ENCODE assay signal across 9 cellular contexts in genomic region chr10:68902382-68902781, GRCh38. TPM values are rescaled to one million over a fixed set of nuclear protein-coding genes. Genes with fewer than 3 reads are reported as not detected.
DNase-seq lines count a peak whose midpoint lies in the region; ATAC-seq and TF ChIP-seq lines count a peak whose summit lies in the region.
"Had no signal": no experiment of that assay in that cellular context is flagged by ENCODE, and none has a peak within 500 bp of the region (broad histone marks: within the 10 kb centered on the region; RNA-seq: fewer than 3 reads in every experiment).

No MANE protein-coding gene starts in this region.

- H3K4me1 Mint-ChIP-seq in T-helper 2 cell treated with Interferon-gamma antibody and Interleukin-4, amounts not matched to agents 5 μg/mL and 100 μg/mL, for 36 hours (ENCODE audit: low read depth): peaks cover 45% of the 10 kb centered on the region
- H3K4me1 Mint-ChIP-seq in T-cell: peaks cover 53 to 61% (median 55%) of the 10 kb centered on the region in 3 donors

- peak overlapping the region; percentile 88 for H3K4me3 ChIP-seq in fibroblast of the aortic adventitia (ENCODE audit: low read depth, low read length)
- peak overlapping the region; percentile 72 for H3K4me3 ChIP-seq in smooth muscle cell

- H3K9me3 Mint-ChIP-seq in T-helper 2 cell treated with Interferon-gamma antibody and Interleukin-4, amounts not matched to agents 5 μg/mL and 100 μg/mL, for 36 hours: no peaks in the 10 kb centered on the region
- H3K9me3 Mint-ChIP-seq in T-cell: no peaks in the 10 kb centered on the region

- DNase-seq in T-helper 2 cell treated with Interferon-gamma antibody and Interleukin-4, amounts not matched to agents 5 μg/mL and 100 μg/mL, for 36 hours (ENCODE audit: low spot score): no peak
- DNase-seq in T-helper 2 cell: no peak
- no peak for DNase-seq in T-cell
- DNase-seq in fibroblast of the aortic adventitia (ENCODE audit: low read depth): no peak
- DNase-seq in smooth muscle cell (lab: John Stamatoyannopoulos, UW; ENCODE audit: unreplicated experiment): no peak
- DNase-seq in AML-193 (lab: John Stamatoyannopoulos, UW): no peak
- DNase-seq in DMS 273 treated with DMSO at 0.1 percent for 48 hours (lab: John Stamatoyannopoulos, UW): no peak
- DNase-seq: small intestine had no signal

- H3K36me3 Mint-ChIP-seq in T-helper 2 cell treated with Interferon-gamma antibody and Interleukin-4, amounts not matched to agents 5 μg/mL and 100 μg/mL, for 36 hours (ENCODE audit: low read depth): peaks cover 34% of the 10 kb centered on the region
- H3K36me3 Mint-ChIP-seq in T-cell: peaks cover 19% of the 10 kb centered on the region

- peaks cover 14% of the 10 kb centered on the region for H4K20me1 ChIP-seq in smooth muscle cell (ENCODE audit: low read depth)

- peaks cover 15% of the 10 kb centered on the region for H3K4me1 ChIP-seq in smooth muscle cell (ENCODE audit: low read depth)

- TF ChIP-seq CTCF in fibroblast of the aortic adventitia (IDR thresholded peaks at IDR 0.05; ENCODE audit: insufficient read depth, low read length): no peak
- no peak for TF ChIP-seq CTCF in smooth muscle cell (IDR thresholded peaks at IDR 0.05; ENCODE audit: borderline replicate concordance, insufficient read depth, poor library complexity, severe bottlenecking)

- peak overlapping the region; percentile 90 for H3K4me2 ChIP-seq in smooth muscle cell

- peak overlapping the region; percentile 24 for H3K27ac Mint-ChIP-seq in T-helper 2 cell treated with Interferon-gamma antibody and Interleukin-4, amounts not matched to agents 5 μg/mL and 100 μg/mL, for 36 hours
- peak overlapping the region in 1 of 2 donors; percentile 36 for H3K27ac Mint-ChIP-seq in T-cell

- WGBS in smooth muscle cell (ENCODE audit: low lambda C conversion rate): 91% methylated on average over 5 of the region's 5 CpGs

- no peaks in the 10 kb centered on the region for H3K9me3 ChIP-seq in smooth muscle cell (replicated peaks; ENCODE audit: low read depth)

- H3K27ac ChIP-seq in smooth muscle cell (ENCODE audit: low read depth): peak overlapping the region; percentile 99

- H2AFZ ChIP-seq in smooth muscle cell (ENCODE audit: low read depth): no peak overlapping the region

- H3K4me3 Mint-ChIP-seq in T-helper 2 cell treated with Interferon-gamma antibody and Interleukin-4, amounts not matched to agents 5 μg/mL and 100 μg/mL, for 36 hours: peak overlapping the region; percentile 90
- peak overlapping the region; percentile 97 to 99 (median 98) for H3K4me3 Mint-ChIP-seq in T-cell

- POLR2A ChIA-PET in T-cell (lab: Charles Lee): interaction anchor here in 1 of 2 donors (0.6 kb wide), 2 partner anchors 31 to 279 kb away, joined by 3 to 4 read pairs; no protein-coding TSS in a partner anchor

- peaks cover 58% of the 10 kb centered on the region for H3K79me2 ChIP-seq in smooth muscle cell (ENCODE audit: low read depth)

- H3K27me3 Mint-ChIP-seq in T-helper 2 cell treated with Interferon-gamma antibody and Interleukin-4, amounts not matched to agents 5 μg/mL and 100 μg/mL, for 36 hours (ENCODE audit: low read depth): no peaks in the 10 kb centered on the region
- H3K27me3 Mint-ChIP-seq in T-cell: no peaks in the 10 kb centered on the region

- CTCF ChIA-PET in T-cell (lab: Charles Lee): no interaction called here

- ATAC-seq in T-cell (replicated peaks in 1 of 4) (no peak), GM18907 (IDR thresholded peaks at IDR 0.05; ENCODE audit: unreplicated experiment) (no peak)

- H3K27me3 ChIP-seq in smooth muscle cell (ENCODE audit: low read depth): no peaks in the 10 kb centered on the region

- H3K36me3 ChIP-seq in smooth muscle cell (ENCODE audit: low read depth): no peaks in the 10 kb centered on the region

- H3K9ac ChIP-seq in smooth muscle cell (ENCODE audit: low read depth): peak overlapping the region; percentile 91

- peaks cover 13% of the 10 kb centered on the region for H3F3A ChIP-seq in smooth muscle cell (ENCODE audit: low read depth)

RNA-seq across cellular contexts. Expression of gene DDX50, which starts 1.3 kb away (rescaled TPM):
- total RNA-seq in T-cell: 10 to 100 TPM; 31.0 to 42.3 (median 40.8) TPM
- total RNA-seq in fibroblast of the aortic adventitia (ENCODE audit: low replicate concordance): 52.6 and 70.1 TPM in 2 replicates
- total RNA-seq in smooth muscle cell: 42.9 and 70.2 TPM in 2 replicates
- polyA plus RNA-seq in smooth muscle cell: 35.9 and 38.5 TPM in 2 replicates

RNA-seq across cellular contexts. Expression of gene DDX21, which starts 53.6 kb away (rescaled TPM):
- total RNA-seq in T-cell (10 to 100 TPM; 53.7 to 86.0 (median 60.7) TPM), fibroblast of the aortic adventitia (ENCODE audit: low replicate concordance) (61.9 and 63.1 TPM in 2 replicates), smooth muscle cell (47.7 and 52.3 TPM in 2 replicates)
- 9.9 and 11.0 TPM in 2 replicates for polyA plus RNA-seq in smooth muscle cell
